26 cellular contexts compared by ENCODE assay signal in the genomic region with DNA sequence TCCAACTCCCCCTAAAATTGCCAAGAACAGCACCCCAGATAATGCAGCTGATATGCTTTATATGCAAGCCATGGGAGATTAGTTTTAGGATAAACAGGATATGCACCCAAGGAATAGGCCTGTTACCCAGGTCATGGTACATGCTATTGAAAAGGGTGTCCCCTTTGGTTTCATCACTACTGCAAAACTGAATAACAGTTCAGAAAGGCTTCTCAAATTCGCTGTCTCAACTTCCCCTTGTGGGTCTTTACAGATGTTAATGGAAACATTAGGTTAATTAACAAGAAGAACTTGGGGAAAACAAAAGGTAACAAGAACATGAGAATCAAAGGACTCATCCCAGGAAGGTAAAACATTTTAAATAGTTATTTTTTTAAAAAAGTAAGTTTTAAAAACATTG.
"Had no signal": no experiment of that assay in that cellular context is flagged by ENCODE, and none has a peak within 500 bp of the region (broad histone marks: within the 10 kb centered on the region; RNA-seq: fewer than 3 reads in every experiment).

No MANE protein-coding gene starts in this region.

- H3K4me1 Mint-ChIP-seq: T-cell had no signal

- H3K9me3 ChIP-seq: SK-N-SH had no signal

- H3K9me3 Mint-ChIP-seq: T-helper 1 cell treated with Interleukin-12 subunit alpha and Interleukin-12 subunit beta and Interleukin-4 antibody, amounts not matched to agents 30 μg/mL and 1 μg/mL, for 36 hours had no signal

- H3K27ac Mint-ChIP-seq: T-cell; T-helper 1 cell treated with Interleukin-12 subunit alpha and Interleukin-12 subunit beta and Interleukin-4 antibody, amounts not matched to agents 30 μg/mL and 1 μg/mL, for 36 hours had no signal

- H3K9ac ChIP-seq: SK-N-SH had no signal

- H3K27me3 Mint-ChIP-seq: T-cell had no signal

- H3K4me2 ChIP-seq: SK-N-SH had no signal

- H3K36me3 Mint-ChIP-seq: T-cell had no signal

- H3K27ac ChIP-seq: RWPE1 had no signal

- H3K4me3 Mint-ChIP-seq: T-cell; T-helper 1 cell treated with Interleukin-12 subunit alpha and Interleukin-12 subunit beta and Interleukin-4 antibody, amounts not matched to agents 30 μg/mL and 1 μg/mL, for 36 hours had no signal

- DNase-seq: IMR-90, Karpas-422, KG1, MM.1S, MV-4-11, NCI-H1048, NCI-H1105, NCI-H1417, NCI-H1436 treated with DMSO at 0.1 percent for 48 hours, NCI-H1694, NCI-H187 treated with DMSO at 0.1 percent for 48 hours, NCI-H2029 treated with DMSO at 0.1 percent for 48 hours, NCI-H2171 treated with DMSO at 0.1 percent for 48 hours, NCI-H345, NCI-H524 treated with DMSO at 0.1 percent for 48 hours, NCI-H69, NCI-H774, PC-3, SHP77, SK-N-SH, SW 1271, T-cell had no signal

- ATAC-seq: HepG2, Panc1, PC-3, T-cell had no signal
